ENCODE assay signal across 8 cellular contexts in the genomic region with DNA sequence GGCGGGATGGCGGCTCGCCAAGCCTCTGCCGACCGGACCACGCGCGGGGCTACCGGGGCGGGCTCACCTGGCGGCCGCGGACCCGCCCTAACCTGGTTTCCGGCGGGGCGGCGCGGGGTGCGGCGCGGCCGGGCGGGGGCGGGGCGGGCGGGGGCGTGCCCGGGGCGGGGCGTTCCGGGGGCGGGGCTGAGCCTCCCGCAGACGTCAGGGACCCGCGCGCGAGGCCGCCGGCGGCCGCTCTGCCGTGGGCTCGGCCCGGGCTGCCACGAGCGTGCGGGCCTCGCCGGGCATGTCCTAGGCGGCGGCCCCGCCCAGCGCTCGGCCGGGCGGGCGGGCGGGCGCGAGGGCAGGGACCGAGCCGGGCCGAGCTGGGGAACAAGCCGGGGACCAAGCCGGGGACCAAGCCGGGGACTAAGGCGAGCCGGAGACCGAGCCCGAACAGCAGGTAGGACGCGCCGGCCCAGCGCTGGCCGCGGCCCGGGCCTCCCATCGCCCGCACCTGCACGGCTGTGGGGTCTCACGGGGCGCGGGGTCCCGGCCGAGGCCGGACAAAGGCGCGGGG. TPM values are rescaled to one million over a fixed set of nuclear protein-coding genes. Genes with fewer than 3 reads are reported as not detected.
A peak's percentile ranks its signal among the peaks of the same experiment; 100 is the strongest.
DNase-seq lines count a peak whose midpoint lies in the region; ATAC-seq, FAIRE-seq and TF ChIP-seq lines count a peak whose summit lies in the region.

Gene CEP170B (plus strand): TSS at position 200 of the 562 bp plus-strand sequence. CDS start 3,183 bp downstream, outside the sequence.

- H3K27ac Mint-ChIP-seq in Calu3 (ENCODE audit: unreplicated experiment) (peak within 1 kb of the TSS; percentile 84), mesothelial cell of epicardium (peak within 1 kb of the TSS; percentile 66)
- no peak within 1 kb of the TSS for H3K27ac Mint-ChIP-seq in activated CD4-positive, alpha-beta memory T cell treated with anti-CD3 and anti-CD28 coated beads, Interleukin-2, amount 10 ng/mL, durations not matched to agents 7 days and 5 days

- H3K9me1 ChIP-seq in endothelial cell of umbilical vein (replicated peaks; ENCODE audit: control insufficient read depth, extremely low read depth, insufficient read depth, low read length): no peaks in the 10 kb centered on the region

- dilution Hi-C loops in endothelial cell of umbilical vein (cut with MboI; ENCODE audit: extremely low pct_ligation_motif_present, low sequenced_read_pairs): no loop called here

- H3K9ac ChIP-seq in KMS-11 (peak within 1 kb of the TSS; percentile 30; the same call in 1 of the 2 replicates), endothelial cell of umbilical vein (replicated peaks; ENCODE audit: extremely low read depth, insufficient read depth, low read length) (peak within 1 kb of the TSS; percentile 51), stomach smooth muscle (ENCODE audit: low read length in 2 of 2) (peak within 1 kb of the TSS; percentile 70 to 83)

- H3K9me3 Mint-ChIP-seq in Calu3 (ENCODE audit: low read depth, unreplicated experiment): no peaks in the 10 kb centered on the region
- no peaks in the 10 kb centered on the region for H3K9me3 Mint-ChIP-seq in activated CD4-positive, alpha-beta memory T cell treated with anti-CD3 and anti-CD28 coated beads, Interleukin-2, amount 10 ng/mL, durations not matched to agents 7 days and 5 days
- H3K9me3 Mint-ChIP-seq in mesothelial cell of epicardium: no peaks in the 10 kb centered on the region

- POLR2A ChIA-PET in activated CD4-positive, alpha-beta memory T cell treated with anti-CD3 and anti-CD28 coated beads, Interleukin-2, amount 10 ng/mL, durations not matched to agents 7 days and 5 days (lab: Charles Lee): no interaction called here
- POLR2A ChIA-PET in endothelial cell of umbilical vein (lab: Charles Lee): interaction anchor here (0.7 kb wide), 2 partner anchors 62 to 164 kb away, joined by 9 read pairs; no protein-coding TSS in a partner anchor

- H3K36me3 Mint-ChIP-seq in Calu3 (ENCODE audit: insufficient read depth, unreplicated experiment): peaks cover 42% of the 10 kb centered on the region
- H3K36me3 Mint-ChIP-seq in activated CD4-positive, alpha-beta memory T cell treated with anti-CD3 and anti-CD28 coated beads, Interleukin-2, amount 10 ng/mL, durations not matched to agents 7 days and 5 days (ENCODE audit: low read depth): no peaks in the 10 kb centered on the region
- H3K36me3 Mint-ChIP-seq in mesothelial cell of epicardium: no peaks in the 10 kb centered on the region

- H3K4me1 ChIP-seq in KMS-11 (ENCODE audit: low read depth, poor library complexity, severe bottlenecking) (no peaks in the 10 kb centered on the region), endothelial cell of umbilical vein (ENCODE audit: control insufficient read depth, extremely low read depth, insufficient read depth, low read length) (peaks cover 5% of the 10 kb centered on the region), stomach smooth muscle (ENCODE audit: control insufficient read depth, insufficient read depth, low read length) (peaks cover 33% of the 10 kb centered on the region)

- no peak for TF ChIP-seq CTCF in Calu3 (IDR thresholded peaks at IDR 0.05; ENCODE audit: unreplicated experiment)
- TF ChIP-seq CTCF in KMS-11 (conservative IDR thresholded peaks at IDR 0.05; ENCODE audit: low read depth, low read length): no peak
- TF ChIP-seq CTCF in endothelial cell of umbilical vein (IDR thresholded peaks at IDR 0.05; ENCODE audit: extremely low read depth in 1 of 2, insufficient read depth in 1 of 2, low read depth in 1 of 2, low read length in 2 of 2): no peak
- no peak for TF ChIP-seq CTCF in mesothelial cell of epicardium (IDR thresholded peaks at IDR 0.05; ENCODE audit: unreplicated experiment)

- no peaks in the 10 kb centered on the region for H4K20me1 ChIP-seq in KMS-11 (ENCODE audit: insufficient read depth)
- H4K20me1 ChIP-seq in endothelial cell of umbilical vein (replicated peaks; ENCODE audit: control insufficient read depth, extremely low read depth, insufficient read depth, low read length): no peaks in the 10 kb centered on the region

- H3K4me3 Mint-ChIP-seq in Calu3 (ENCODE audit: low read depth, unreplicated experiment) (peak within 1 kb of the TSS; percentile 91), mesothelial cell of epicardium (peak within 1 kb of the TSS; percentile 77)
- H3K4me3 Mint-ChIP-seq in activated CD4-positive, alpha-beta memory T cell treated with anti-CD3 and anti-CD28 coated beads, Interleukin-2, amount 10 ng/mL, durations not matched to agents 7 days and 5 days: peak within 1 kb of the TSS; percentile 56

- no peak within 1 kb of the TSS for H3K27ac ChIP-seq in KMS-11
- peak within 1 kb of the TSS; percentile 26 for H3K27ac ChIP-seq in endothelial cell of umbilical vein (ENCODE audit: insufficient read depth, low read depth, low read length)
- no peak within 1 kb of the TSS for H3K27ac ChIP-seq in stomach smooth muscle (ENCODE audit: low read length)

- no peak for ATAC-seq in HG03280 (IDR thresholded peaks at IDR 0.05; ENCODE audit: unreplicated experiment)

- no peak within 1 kb of the TSS for H3K4me3 ChIP-seq in KMS-11 (IDR thresholded peaks at IDR 0.05; ENCODE audit: insufficient read depth, low read depth, low read length)
- peak within 1 kb of the TSS; percentile 28 to 63 (median 44) for H3K4me3 ChIP-seq in endothelial cell of umbilical vein (replicated peaks in 1 of 3; ENCODE audit: insufficient read depth in 1 of 3, low read depth in 1 of 3, low read length in 3 of 3)
- peak within 1 kb of the TSS; percentile 44 to 77 for H3K4me3 ChIP-seq in stomach smooth muscle (ENCODE audit: low read length in 2 of 2)

- H3K4me2 ChIP-seq in KMS-11 (peak within 1 kb of the TSS; percentile 60; the same call in 1 of the 2 replicates), endothelial cell of umbilical vein (ENCODE audit: insufficient read depth, low read length) (peak within 1 kb of the TSS; percentile 28)

- no peaks in the 10 kb centered on the region for H3K27me3 Mint-ChIP-seq in Calu3 (ENCODE audit: unreplicated experiment)
- peaks cover 23% of the 10 kb centered on the region for H3K27me3 Mint-ChIP-seq in activated CD4-positive, alpha-beta memory T cell treated with anti-CD3 and anti-CD28 coated beads, Interleukin-2, amount 10 ng/mL, durations not matched to agents 7 days and 5 days
- peaks cover 11% of the 10 kb centered on the region for H3K27me3 Mint-ChIP-seq in mesothelial cell of epicardium (ENCODE audit: low read depth)

- H3K27me3 ChIP-seq in KMS-11 (ENCODE audit: insufficient read depth, low read depth) (0 out of 2 replicates have a peak, but pooled peaks cover 2% of the 10 kb centered on the region), endothelial cell of umbilical vein (ENCODE audit: control insufficient read depth in 2 of 2, insufficient read depth in 2 of 2, low read length in 2 of 2) (peaks cover 13 to 16% of the 10 kb centered on the region in 2 experiments), stomach smooth muscle (ENCODE audit: control insufficient read depth in 1 of 2, insufficient read depth in 2 of 2, low read length in 2 of 2) (peaks cover 2 to 6% of the 10 kb centered on the region in 2 donors)

- CTCF ChIA-PET in Calu3 (lab: Charles Lee): interaction anchor here (0.6 kb wide), 1 partner anchor 21 kb away, joined by 3 read pairs; no protein-coding TSS in a partner anchor
- CTCF ChIA-PET in activated CD4-positive, alpha-beta memory T cell treated with anti-CD3 and anti-CD28 coated beads, Interleukin-2, amount 10 ng/mL, durations not matched to agents 7 days and 5 days (lab: Charles Lee): no interaction called here
- CTCF ChIA-PET in endothelial cell of umbilical vein (lab: Charles Lee): interaction anchor here (1.2 to 1.5 kb wide), 2 partner anchors 11 to 38 kb away, joined by 3 to 4 read pairs; no protein-coding TSS in a partner anchor

- FAIRE-seq in endothelial cell of umbilical vein (lab: Jason Lieb, UNC): no peak

- no peaks in the 10 kb centered on the region for H3K36me3 ChIP-seq in KMS-11 (ENCODE audit: insufficient read depth)
- no peaks in the 10 kb centered on the region for H3K36me3 ChIP-seq in endothelial cell of umbilical vein (ENCODE audit: control insufficient read depth in 2 of 2, extremely low read depth in 1 of 2, insufficient read depth in 2 of 2, low read length in 2 of 2)
- H3K36me3 ChIP-seq in stomach smooth muscle (ENCODE audit: control insufficient read depth in 2 of 2, insufficient read depth in 2 of 2, low read length in 2 of 2): peaks cover 0 to 2% of the 10 kb centered on the region in 2 donors

- intact Hi-C loops in Calu3 (cut with micrococcal nuclease; ENCODE audit: unreplicated experiment): no loop called here
- intact Hi-C loops in endothelial cell of umbilical vein (cut with micrococcal nuclease): loop anchor here (1.0 to 2.0 kb wide), 2 partner anchors 38 to 97 kb away; no protein-coding TSS in a partner anchor

- H3K79me2 ChIP-seq in KMS-11 (ENCODE audit: insufficient read depth, low read depth) (no peaks in the 10 kb centered on the region; the same call in 1 of the 2 replicates), endothelial cell of umbilical vein (ENCODE audit: control insufficient read depth, insufficient read depth, low read length) (peaks cover 20% of the 10 kb centered on the region)

- TF ChIP-seq POLR2A in endothelial cell of umbilical vein (IDR thresholded peaks at IDR 0.05; ENCODE audit: low read depth, low read length): no peak

- H3K4me1 Mint-ChIP-seq in Calu3 (ENCODE audit: low read depth, unreplicated experiment) (peaks cover 11% of the 10 kb centered on the region), mesothelial cell of epicardium (peaks cover 9% of the 10 kb centered on the region)
- H3K4me1 Mint-ChIP-seq in activated CD4-positive, alpha-beta memory T cell treated with anti-CD3 and anti-CD28 coated beads, Interleukin-2, amount 10 ng/mL, durations not matched to agents 7 days and 5 days: peaks cover 7% of the 10 kb centered on the region

- no TSS peak for BruUV-seq in Calu3 (replicated peaks; lab: Mats Ljungman, UMichigan)
- BruUV-seq in endothelial cell of umbilical vein (replicated peaks; lab: Mats Ljungman, UMichigan): no TSS peak

- peak within 1 kb of the TSS; percentile 26; the same call in 1 of the 2 replicates for H2AFZ ChIP-seq in KMS-11 (ENCODE audit: low read depth)
- peak within 1 kb of the TSS; percentile 41 for H2AFZ ChIP-seq in endothelial cell of umbilical vein (ENCODE audit: low read depth, low read length)

- DNase-seq in Calu3: peak; percentile 73
- DNase-seq in activated CD4-positive, alpha-beta memory T cell treated with anti-CD3 and anti-CD28 coated beads, Interleukin-2, amount 10 ng/mL, durations not matched to agents 7 days and 5 days: peak; percentile 59
- peak; percentile 9 for DNase-seq in endothelial cell of umbilical vein (ENCODE audit: low read depth, low spot score)
- DNase-seq in mesothelial cell of epicardium (ENCODE audit: low spot score in 2 of 2, unreplicated experiment in 2 of 2): peak in 1 of 2 experiments; percentile 69
- DNase-seq in GF-D8 (lab: John Stamatoyannopoulos, UW): no peak

- H3K9me3 ChIP-seq in endothelial cell of umbilical vein (replicated peaks; ENCODE audit: control insufficient read depth, insufficient read depth, low read length): no peaks in the 10 kb centered on the region
- H3K9me3 ChIP-seq in stomach smooth muscle (ENCODE audit: control insufficient read depth in 2 of 2, low read length in 2 of 2): no peaks in the 10 kb centered on the region

RNA-seq across cellular contexts. Expression of gene CEP170B, which starts in this region (rescaled TPM):
- total RNA-seq in Calu3 (2022) (60.2 and 67.6 TPM in 2 replicates), endothelial cell of umbilical vein (35.0 and 38.6 TPM in 2 replicates), mesothelial cell of epicardium (28.3 to 29.2 TPM (median 28.4 TPM) in 3 replicates)
- 1 to 10 TPM; 3.0 to 3.2 TPM for total RNA-seq in activated CD4-positive, alpha-beta memory T cell treated with anti-CD3 and anti-CD28 coated beads, Interleukin-2, amount 10 ng/mL, durations not matched to agents 7 days and 5 days
- 13.9 and 16.7 TPM in 2 replicates for polyA plus RNA-seq in endothelial cell of umbilical vein
- 8.4 and 12.7 TPM in 2 replicates for polyA plus RNA-seq in endothelial cell of umbilical vein (2011; cell fraction: cytosol; rRNA removed)
- polyA plus RNA-seq in endothelial cell of umbilical vein (2011; cell fraction: nucleus; rRNA removed): 48.5 and 49.5 TPM in 2 replicates
- 17.7 and 23.4 TPM in 2 replicates for polyA plus RNA-seq in endothelial cell of umbilical vein (2012)
- polyA minus RNA-seq in endothelial cell of umbilical vein: 8.0 and 9.5 TPM in 2 replicates
- 9.2 TPM for polyA minus RNA-seq in endothelial cell of umbilical vein (2011; cell fraction: cytosol; rRNA and poly(A)+ RNA removed)
- polyA minus RNA-seq in endothelial cell of umbilical vein (2011; cell fraction: nucleus; rRNA and poly(A)+ RNA removed): 8.2 and 15.8 TPM in 2 replicates
